In the genomic region with DNA sequence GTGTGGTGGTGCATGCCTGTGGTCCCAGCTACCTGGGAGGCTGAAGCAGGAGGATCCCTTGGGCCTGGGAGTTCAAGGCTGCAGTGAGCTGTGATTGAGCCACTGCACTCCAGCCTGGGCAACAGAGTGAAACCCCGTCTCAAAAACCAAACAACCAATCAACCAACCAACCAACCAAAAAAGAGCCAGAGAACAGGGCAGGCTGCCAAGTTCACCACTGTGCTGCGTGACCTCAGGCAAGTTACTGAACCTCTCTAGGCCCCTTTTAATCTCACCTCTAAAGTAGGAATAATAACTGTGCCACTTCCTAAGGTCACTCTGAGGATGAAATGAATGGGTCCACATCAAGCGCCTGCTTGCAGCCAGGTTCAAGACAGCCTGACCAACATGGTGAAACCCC, we compare ENCODE assay signal across 24 cellular contexts. TPM values are rescaled to one million over a fixed set of nuclear protein-coding genes. Genes with fewer than 3 reads are reported as not detected.
"Had no signal": no experiment of that assay in that cellular context is flagged by ENCODE, and none has a peak within 500 bp of the region (broad histone marks: within the 10 kb centered on the region; RNA-seq: fewer than 3 reads in every experiment).

No MANE protein-coding gene starts in this region.

- H3K36me3 Mint-ChIP-seq: activated naive CD4-positive, alpha-beta T cell treated with anti-CD3 and anti-CD28 coated beads, Interleukin-2, amount 10 ng/mL, durations not matched to agents 7 days and 5 days had no signal

- H3K27ac ChIP-seq: coronary artery, esophagus muscularis mucosa, tibial artery had no signal

- H3K4me1 Mint-ChIP-seq: nephron had no signal

- H3K9me3 ChIP-seq: tibial artery had no signal

- H3K9me3 Mint-ChIP-seq: activated CD4-positive, alpha-beta memory T cell treated with anti-CD3 and anti-CD28 coated beads, Interleukin-2, amount 10 ng/mL, durations not matched to agents 7 days and 5 days; activated naive CD4-positive, alpha-beta T cell treated with anti-CD3 and anti-CD28 coated beads, Interleukin-2, amount 10 ng/mL, durations not matched to agents 7 days and 5 days; nephron had no signal

- DNase-seq: activated CD4-positive, alpha-beta memory T cell treated with anti-CD3 and anti-CD28 coated beads, Interleukin-2, amount 10 ng/mL, durations not matched to agents 7 days and 5 days; activated CD4-positive, alpha-beta T cell treated with anti-CD3 and anti-CD28 coated beads for 4 hours; activated CD4-positive, CD25-positive, alpha-beta regulatory T cell; activated effector memory CD4-positive, alpha-beta T cell treated with anti-CD3 and anti-CD28 coated beads, Interleukin-2, amount 50 U/mL, for 16 hours; activated naive CD4-positive, alpha-beta T cell treated with anti-CD3 and anti-CD28 coated beads, Interleukin-2, amount 10 ng/mL, durations not matched to agents 7 days and 5 days; amygdala; glutamatergic neuron; left ventricle myocardium superior; midbrain; right cardiac atrium; stimulated activated CD4-positive, alpha-beta T cell treated with anti-CD3 and anti-CD28 coated beads, Interleukin-12 subunit alpha, Interleukin-12 subunit beta, amount 100 ng/mL, for 4 hours; stimulated activated CD4-positive, alpha-beta T cell treated with anti-CD3 and anti-CD28 coated beads, Interleukin-4, amount 100 ng/mL, for 4 hours; stimulated activated naive CD8-positive, alpha-beta T cell treated with anti-CD3 and anti-CD28 coated beads, Interleukin-15, Interleukin-2, amounts not matched to agents 100 U/mL and 50 U/mL, for 24 hours; T1000; tibial artery had no signal

- ATAC-seq: left ventricle myocardium superior; right cardiac atrium; stimulated activated naive CD8-positive, alpha-beta T cell treated with anti-CD3 and anti-CD28 coated beads, Interleukin-15, Interleukin-2, amounts not matched to agents 100 U/mL and 50 U/mL, for 24 hours had no signal

- H3K27ac Mint-ChIP-seq: activated CD4-positive, alpha-beta memory T cell treated with anti-CD3 and anti-CD28 coated beads, Interleukin-2, amount 10 ng/mL, durations not matched to agents 7 days and 5 days; activated naive CD4-positive, alpha-beta T cell treated with anti-CD3 and anti-CD28 coated beads, Interleukin-2, amount 10 ng/mL, durations not matched to agents 7 days and 5 days; nephron had no signal

- H3K79me2 ChIP-seq: parathyroid adenoma had no signal

- H3K4me3 ChIP-seq: coronary artery, esophagus muscularis mucosa, tibial artery had no signal

- H3K36me3 ChIP-seq: esophagus muscularis mucosa, tibial artery had no signal

- H3K9ac ChIP-seq: parathyroid adenoma had no signal

- H3K4me3 Mint-ChIP-seq: activated CD4-positive, alpha-beta memory T cell treated with anti-CD3 and anti-CD28 coated beads, Interleukin-2, amount 10 ng/mL, durations not matched to agents 7 days and 5 days; activated naive CD4-positive, alpha-beta T cell treated with anti-CD3 and anti-CD28 coated beads, Interleukin-2, amount 10 ng/mL, durations not matched to agents 7 days and 5 days; nephron had no signal

RNA-seq across cellular contexts. Expression of a gene that starts 16.9 kb away (rescaled TPM):
- total RNA-seq: frontal cortex, pulmonary artery endothelial cell, right cardiac atrium, skeletal muscle tissue had no signal

RNA-seq across cellular contexts. Expression of a gene that starts 46.9 kb away (rescaled TPM):
- total RNA-seq: activated CD4-positive, alpha-beta memory T cell treated with anti-CD3 and anti-CD28 coated beads, Interleukin-2, amount 10 ng/mL, durations not matched to agents 7 days and 5 days; bronchial epithelial cell; esophagus muscularis mucosa; left ventricle myocardium superior; pulmonary artery endothelial cell; right cardiac atrium; skeletal muscle tissue; urinary bladder had no signal
- polyA plus RNA-seq: right cardiac atrium, urinary bladder had no signal
